Comparison of ENCODE assay signal across 8 cellular contexts in genomic region chr4:141132689-141133145, GRCh38. TPM values are rescaled to one million over a fixed set of nuclear protein-coding genes. Genes with fewer than 3 reads are reported as not detected.
DNase-seq lines count a peak whose midpoint lies in the region; ATAC-seq and TF ChIP-seq lines count a peak whose summit lies in the region.

No MANE protein-coding gene starts in this region.

- H3K9ac ChIP-seq in liver (ENCODE audit: low read depth in 1 of 2, low read length in 2 of 2) = no peak overlapping the region

- ATAC-seq in GM21529 (IDR thresholded peaks at IDR 0.05; ENCODE audit: unreplicated experiment) = peak; percentile 25
- ATAC-seq in thoracic aorta (ENCODE audit: insufficient number of reproducible peaks, low FRiP score, low read depth) = peak; percentile 26

- H3K27me3 ChIP-seq in MG63 = no peaks in the 10 kb centered on the region
- peaks cover 0 to 10% (median 3%) of the 10 kb centered on the region in 4 donors for H3K27me3 ChIP-seq in liver (ENCODE audit: control insufficient read depth in 4 of 4, insufficient read depth in 4 of 4, low read length in 3 of 4)
- no peaks in the 10 kb centered on the region for H3K27me3 ChIP-seq in thoracic aorta (replicated peaks; ENCODE audit: insufficient read depth)

- peaks cover 3 to 19% (median 13%) of the 10 kb centered on the region in 4 donors for H3K4me1 ChIP-seq in liver (ENCODE audit: control insufficient read depth in 4 of 4, insufficient read depth in 4 of 4, low read length in 3 of 4)
- peaks cover 0 to 28% of the 10 kb centered on the region in 2 donors for H3K4me1 ChIP-seq in thoracic aorta (ENCODE audit: control insufficient read depth in 1 of 2, low read depth in 2 of 2)

- H3K9me3 ChIP-seq in MG63 = no peaks in the 10 kb centered on the region
- H3K9me3 ChIP-seq in liver (ENCODE audit: control insufficient read depth in 4 of 4, low read length in 3 of 4) = no peaks in the 10 kb centered on the region
- no peaks in the 10 kb centered on the region for H3K9me3 ChIP-seq in thoracic aorta

- in situ Hi-C loops in G401 (cut with HindIII; ENCODE audit: low sequenced_read_pairs) = no loop called here

- no peak for TF ChIP-seq RAD21 in liver (IDR thresholded peaks at IDR 0.05)

- H3K4me3 ChIP-seq in MG63 (peak overlapping the region; percentile 75), coronary artery (peak overlapping the region; percentile 87), liver (ENCODE audit: low read depth in 1 of 3, low read length in 3 of 3) (peak overlapping the region; percentile 53 to 74 (median 56)), thoracic aorta (peak overlapping the region; percentile 85)

- no peak for TF ChIP-seq CTCF in coronary artery (IDR thresholded peaks at IDR 0.05)
- TF ChIP-seq CTCF in liver (IDR thresholded peaks at IDR 0.05; ENCODE audit: low read depth, low read length, missing input control) = no peak
- TF ChIP-seq CTCF in thoracic aorta (IDR thresholded peaks at IDR 0.05) = no peak

- WGBS in liver = 2% methylated on average over 43 of the region's 43 CpGs

- DNase-seq in G401 (ENCODE audit: low spot score) (peak; percentile 55), MG63 (peak; percentile 45), coronary artery (ENCODE audit: low spot score) (no peak), thoracic aorta (ENCODE audit: low spot score) (no peak), RPMI8226 (no peak)
- no peak for DNase-seq in activated CD4-positive, CD25-positive, alpha-beta regulatory T cell (lab: John Stamatoyannopoulos, UW)

- H3K36me3 ChIP-seq in MG63 (no peaks in the 10 kb centered on the region; the same call in 1 of the 2 replicates), liver (ENCODE audit: control insufficient read depth in 4 of 4, insufficient read depth in 3 of 4, low read depth in 1 of 4, low read length in 3 of 4) (no peaks in the 10 kb centered on the region), thoracic aorta (no peaks in the 10 kb centered on the region)

- H3K27ac ChIP-seq in coronary artery (peak overlapping the region; percentile 77 to 81), liver (ENCODE audit: low read depth in 1 of 2, low read length in 2 of 2) (peak overlapping the region; percentile 23 to 64), thoracic aorta (peak overlapping the region; percentile 61 to 67)

TF ChIP-seq in liver, 16 proteins besides CTCF, POLR2A, EP300 and RAD21:
- TF ChIP-seq REST (IDR thresholded peaks at IDR 0.05) = no peak
- no peak for TF ChIP-seq ZBTB33 (IDR thresholded peaks at IDR 0.05)
- no peak for TF ChIP-seq ATF3 (IDR thresholded peaks at IDR 0.05)
- no peak for TF ChIP-seq HNF4G (IDR thresholded peaks at IDR 0.05)
- no peak for TF ChIP-seq FOXA2 (IDR thresholded peaks at IDR 0.05)
- no peak for TF ChIP-seq JUND (IDR thresholded peaks at IDR 0.05)
- no peak for TF ChIP-seq EGR1 (IDR thresholded peaks at IDR 0.05; ENCODE audit: low read depth in 2 of 2)
- TF ChIP-seq MAX (IDR thresholded peaks at IDR 0.05) = no peak
- TF ChIP-seq YY1 (IDR thresholded peaks at IDR 0.05) = no peak
TF ChIP-seq in liver: peak in this region for 0.

RNA-seq across cellular contexts. Expression of gene RNF150, which starts 0.6 kb away (rescaled TPM):
- total RNA-seq in G401 (2014; rRNA removed; shearing (Covaris generic)) = 0.18 and 0.85 TPM in 2 replicates
- total RNA-seq in MG63 (2014; rRNA removed; shearing (Covaris generic); ENCODE audit: low replicate concordance) = 7.4 and 9.1 TPM in 2 replicates
- total RNA-seq in liver = 1 to 10 TPM; 1.1 to 1.4 TPM
- polyA plus RNA-seq in liver = under 1 TPM; 0.27 to 0.56 TPM
- 10 to 100 TPM in 1 of 2 donors, 1 to 10 TPM in 1; 9.7 to 11.6 TPM for total RNA-seq in thoracic aorta

Comparison
In these comparisons a context has a peak if more than half of its experiments do, and no peak if none do; other contexts are left out.
1. DNase-seq: peak in G401 (single experiment) and MG63 (single experiment); none in coronary artery (single experiment), thoracic aorta (single experiment), RPMI8226 (single experiment) and activated CD4-positive, CD25-positive, alpha-beta regulatory T cell (0 of 4).
2. Peak in every context shown above with its lines, with median percentiles within 50 percentile points of each other: H3K4me3 ChIP-seq and H3K27ac ChIP-seq.